In the genomic region with DNA sequence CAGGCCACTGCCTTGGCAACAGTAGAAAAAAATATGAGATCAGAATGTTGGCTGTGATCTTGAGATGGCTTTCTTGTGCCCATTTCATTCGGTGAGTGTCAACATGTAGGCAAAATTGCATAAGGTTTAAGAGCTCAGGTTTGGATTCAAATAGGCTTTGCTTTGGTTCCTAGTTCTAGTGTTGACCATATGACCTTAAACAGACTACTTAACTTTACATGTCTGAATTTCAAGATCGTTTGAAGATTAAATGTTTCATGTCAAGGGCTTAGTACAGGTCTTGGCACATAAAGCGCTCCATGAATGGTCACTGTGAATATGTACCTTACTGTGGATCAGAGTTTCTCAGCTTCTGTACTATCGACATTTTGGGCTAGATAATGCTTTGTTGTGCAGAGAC, we compare ENCODE assay signal across 23 cellular contexts.
"Had no signal": no experiment of that assay in that cellular context is flagged by ENCODE, and none has a peak within 500 bp of the region (broad histone marks: within the 10 kb centered on the region; RNA-seq: fewer than 3 reads in every experiment).

No MANE protein-coding gene starts in this region.

- H3K27me3 ChIP-seq: dorsolateral prefrontal cortex, esophagus muscularis mucosa, foreskin keratinocyte, gastroesophageal sphincter, heart left ventricle, hepatocyte had no signal

- H3K9me3 ChIP-seq: esophagus muscularis mucosa, gastroesophageal sphincter had no signal

- H3K27ac ChIP-seq: coronary artery, dorsolateral prefrontal cortex, esophagus muscularis mucosa, foreskin keratinocyte, gastroesophageal sphincter, heart left ventricle, hepatocyte had no signal

- ATAC-seq: foreskin keratinocyte; gastroesophageal sphincter; heart left ventricle; left colon; left lobe of liver; left ventricle myocardium superior; naive thymus-derived CD4-positive, alpha-beta T cell had no signal

- H3K4me1 ChIP-seq: gastroesophageal sphincter had no signal

- DNase-seq: dermis blood vessel endothelial cell; dorsolateral prefrontal cortex; effector CD4-positive, alpha-beta T cell; effector memory CD4-positive, alpha-beta T cell; foreskin keratinocyte; heart left ventricle; hypothalamus; immature natural killer cell; islet precursor cell; kidney; kidney glomerular epithelial cell; left colon; left ventricle myocardium superior; mammary epithelial cell; mesendoderm; midbrain; naive thymus-derived CD4-positive, alpha-beta T cell had no signal

- H3K4me3 ChIP-seq: coronary artery, dorsolateral prefrontal cortex, esophagus muscularis mucosa, gastroesophageal sphincter, heart left ventricle, hepatocyte, lung had no signal

- H3K36me3 ChIP-seq: esophagus muscularis mucosa, gastroesophageal sphincter, heart left ventricle had no signal
